1 cellular context compared by ENCODE assay signal in genomic region chr10:49726593-49726992, GRCh38.
TF ChIP-seq lines count a peak whose summit lies in the region.

No MANE protein-coding gene starts in this region.

TF ChIP-seq in GM12878, 131 proteins besides CTCF, POLR2A, EP300 and RAD21 (continued from another document):
- TF ChIP-seq IRF3 (IDR thresholded peaks at IDR 0.05): no peak
- TF ChIP-seq ZNF592 (IDR thresholded peaks at IDR 0.05): no peak
- TF ChIP-seq BCL11A (IDR thresholded peaks at IDR 0.05; ENCODE audit: low read depth, low read length): no peak
- no peak for TF ChIP-seq SIN3A (IDR thresholded peaks at IDR 0.05; ENCODE audit: low read depth, low read length)
